In genomic region chr16:86579268-86580062, GRCh38 we compare ENCODE assay signal across 12 cellular contexts. TPM values are rescaled to one million over a fixed set of nuclear protein-coding genes. Genes with fewer than 3 reads are reported as not detected.
DNase-seq lines count a peak whose midpoint lies in the region; ATAC-seq and TF ChIP-seq lines count a peak whose summit lies in the region.
"Had no signal": no experiment of that assay in that cellular context is flagged by ENCODE, and none has a peak within 500 bp of the region (broad histone marks: within the 10 kb centered on the region; RNA-seq: fewer than 3 reads in every experiment).

No MANE protein-coding gene starts in this region.

- H3K4me3 ChIP-seq in HUES48 (ENCODE audit: low read depth, low read length) (peak overlapping the region; percentile 54), brain microvascular endothelial cell (ENCODE audit: low read depth, low read length) (peak overlapping the region; percentile 58), iPS-20b (ENCODE audit: low read length) (peak overlapping the region; percentile 57)

- peaks cover 13 to 25% of the 10 kb centered on the region in 2 donors for H3K4me1 Mint-ChIP-seq in stimulated activated naive B cell treated with anti-CD40 and anti-IgM and Interleukin-4, amounts not matched to agents 10 μg/mL and 1 μg/mL and 100 μg/mL, for 72 hours
- peaks cover 6% of the 10 kb centered on the region for H3K4me1 Mint-ChIP-seq in activated naive CD8-positive, alpha-beta T cell treated with anti-CD3 and anti-CD28 coated beads for 36 hours

- TF ChIP-seq CTCF in brain microvascular endothelial cell (IDR thresholded peaks at IDR 0.05; ENCODE audit: low read depth, low read length, missing control alignments) = no peak

- H3K9me3 ChIP-seq in HUES48 (ENCODE audit: control insufficient read depth, insufficient read depth, low read length) = no peaks in the 10 kb centered on the region
- no peaks in the 10 kb centered on the region; the same call in 1 of the 2 replicates for H3K9me3 ChIP-seq in iPS-20b (ENCODE audit: insufficient read depth, low read depth, low read length)

- DNase-seq in brain microvascular endothelial cell (no peak), NCI-H526 treated with DMSO at 0.1 percent for 48 hours (lab: John Stamatoyannopoulos, UW) (no peak), iPS-NIHi7 (ENCODE audit: extremely low spot score) (no peak), SHP77 (lab: John Stamatoyannopoulos, UW) (no peak)
- no peak for DNase-seq in stimulated activated naive B cell treated with anti-CD40 and anti-IgM and Interleukin-4, amounts not matched to agents 10 μg/mL and 1 μg/mL and 100 μg/mL, for 72 hours
- DNase-seq in activated naive CD8-positive, alpha-beta T cell treated with anti-CD3 and anti-CD28 coated beads for 36 hours = no peak
- DNase-seq: activated CD4-positive, CD25-positive, alpha-beta regulatory T cell treated with anti-CD3 and anti-CD28 coated beads, Interleukin-2, amount 50 U/mL, for 72 hours; NCI-H2029 had no signal

- in situ Hi-C loops in brain microvascular endothelial cell (cut with HindIII; ENCODE audit: low pct_ligation_motif_present, low sequenced_read_pairs) = loop anchor here (25.0 kb wide), 1 partner anchor 183 kb away; no protein-coding TSS in a partner anchor

- H3K36me3 Mint-ChIP-seq in stimulated activated naive B cell treated with anti-CD40 and anti-IgM and Interleukin-4, amounts not matched to agents 10 μg/mL and 1 μg/mL and 100 μg/mL, for 72 hours = no peaks in the 10 kb centered on the region
- no peaks in the 10 kb centered on the region for H3K36me3 Mint-ChIP-seq in activated naive CD8-positive, alpha-beta T cell treated with anti-CD3 and anti-CD28 coated beads for 36 hours
- H3K36me3 Mint-ChIP-seq: activated naive CD4-positive, alpha-beta T cell treated with anti-CD3 and anti-CD28 coated beads, Interleukin-2, amount 50 U/mL, for 24 hours had no signal

- H3K9me3 Mint-ChIP-seq in stimulated activated naive B cell treated with anti-CD40 and anti-IgM and Interleukin-4, amounts not matched to agents 10 μg/mL and 1 μg/mL and 100 μg/mL, for 72 hours = no peaks in the 10 kb centered on the region
- no peaks in the 10 kb centered on the region for H3K9me3 Mint-ChIP-seq in activated naive CD8-positive, alpha-beta T cell treated with anti-CD3 and anti-CD28 coated beads for 36 hours
- H3K9me3 Mint-ChIP-seq: activated naive CD4-positive, alpha-beta T cell treated with anti-CD3 and anti-CD28 coated beads, Interleukin-2, amount 50 U/mL, for 24 hours had no signal

- H3K4me1 ChIP-seq in HUES48 (ENCODE audit: control insufficient read depth, insufficient read depth, low read length) (peaks cover 30% of the 10 kb centered on the region), iPS-20b (ENCODE audit: insufficient read depth, low read length) (peaks cover 22% of the 10 kb centered on the region; the same call in 1 of the 2 replicates)

- ATAC-seq in stimulated activated naive B cell treated with anti-CD40 and anti-IgM and Interleukin-4, amounts not matched to agents 10 μg/mL and 1 μg/mL and 100 μg/mL, for 72 hours (replicated peaks) = no peak

- H3K9ac ChIP-seq in HUES48 (ENCODE audit: low read depth, low read length) = no peak overlapping the region
- H3K9ac ChIP-seq in iPS-20b (ENCODE audit: low read depth, low read length) = no peak overlapping the region

- peaks cover 70 to 80% of the 10 kb centered on the region in 2 donors for H3K27me3 Mint-ChIP-seq in stimulated activated naive B cell treated with anti-CD40 and anti-IgM and Interleukin-4, amounts not matched to agents 10 μg/mL and 1 μg/mL and 100 μg/mL, for 72 hours
- H3K27me3 Mint-ChIP-seq in activated naive CD8-positive, alpha-beta T cell treated with anti-CD3 and anti-CD28 coated beads for 36 hours = peaks cover 69% of the 10 kb centered on the region

- no peak overlapping the region for H3K27ac ChIP-seq in HUES48 (ENCODE audit: low read depth, low read length)
- H3K27ac ChIP-seq in brain microvascular endothelial cell = peak overlapping the region; percentile 95
- H3K27ac ChIP-seq in iPS-20b (ENCODE audit: low read length) = no peak overlapping the region

- peak overlapping the region; percentile 91 for H3K27ac Mint-ChIP-seq in stimulated activated naive B cell treated with anti-CD40 and anti-IgM and Interleukin-4, amounts not matched to agents 10 μg/mL and 1 μg/mL and 100 μg/mL, for 72 hours
- H3K27ac Mint-ChIP-seq in activated naive CD8-positive, alpha-beta T cell treated with anti-CD3 and anti-CD28 coated beads for 36 hours = no peak overlapping the region
- H3K27ac Mint-ChIP-seq: activated naive CD4-positive, alpha-beta T cell treated with anti-CD3 and anti-CD28 coated beads, Interleukin-2, amount 50 U/mL, for 24 hours had no signal

- peak overlapping the region in 1 of 2 donors; percentile 55 for H3K4me3 Mint-ChIP-seq in stimulated activated naive B cell treated with anti-CD40 and anti-IgM and Interleukin-4, amounts not matched to agents 10 μg/mL and 1 μg/mL and 100 μg/mL, for 72 hours
- H3K4me3 Mint-ChIP-seq in activated naive CD8-positive, alpha-beta T cell treated with anti-CD3 and anti-CD28 coated beads for 36 hours = no peak overlapping the region
- H3K4me3 Mint-ChIP-seq: activated naive CD4-positive, alpha-beta T cell treated with anti-CD3 and anti-CD28 coated beads, Interleukin-2, amount 50 U/mL, for 24 hours had no signal

- peaks cover 94% of the 10 kb centered on the region for H3K27me3 ChIP-seq in HUES48 (ENCODE audit: control insufficient read depth, insufficient read depth, low read length)
- no peaks in the 10 kb centered on the region for H3K27me3 ChIP-seq in brain microvascular endothelial cell (replicated peaks)
- peaks cover 99% of the 10 kb centered on the region for H3K27me3 ChIP-seq in iPS-20b (ENCODE audit: insufficient read depth, low read length)

- H3K36me3 ChIP-seq in HUES48 (ENCODE audit: control insufficient read depth, insufficient read depth, low read length) (no peaks in the 10 kb centered on the region), brain microvascular endothelial cell (replicated peaks) (peaks cover 8% of the 10 kb centered on the region), iPS-20b (ENCODE audit: insufficient read depth, low read depth, low read length) (no peaks in the 10 kb centered on the region)

RNA-seq across cellular contexts. Expression of gene FOXL1, which starts 1.1 kb away (rescaled TPM):
- total RNA-seq in activated naive CD8-positive, alpha-beta T cell treated with anti-CD3 and anti-CD28 coated beads for 36 hours = not detected

RNA-seq across cellular contexts. Expression of gene FOXC2, which starts 12.8 kb away (rescaled TPM):
- total RNA-seq in activated naive CD8-positive, alpha-beta T cell treated with anti-CD3 and anti-CD28 coated beads for 36 hours = not detected
- total RNA-seq: OCI-LY7 had no signal

RNA-seq across cellular contexts. Expression of gene MTHFSD, which starts 24.4 kb away (rescaled TPM):
- 10 to 100 TPM; 20.7 to 22.5 TPM for total RNA-seq in activated naive CD8-positive, alpha-beta T cell treated with anti-CD3 and anti-CD28 coated beads for 36 hours
